In the genomic region with DNA sequence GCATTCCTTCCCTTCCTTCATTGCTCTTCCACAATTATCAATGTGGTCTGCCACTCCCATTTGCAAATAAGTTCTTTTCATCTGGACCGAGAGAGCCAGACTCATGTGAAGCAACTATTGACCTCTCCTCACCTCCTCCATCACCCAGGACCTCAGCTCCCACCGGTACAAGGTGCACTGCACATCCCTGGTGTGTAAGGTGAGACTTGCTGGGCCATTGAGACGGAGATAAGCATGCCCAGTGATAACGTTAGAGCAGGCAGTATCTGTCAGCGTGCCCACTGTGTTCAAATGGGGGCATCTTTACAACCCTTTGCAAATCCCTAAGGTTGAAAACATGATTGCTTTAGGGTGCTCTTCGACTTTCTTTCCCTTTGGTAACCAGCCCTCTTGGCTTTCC, we compare ENCODE assay signal across 30 cellular contexts.
"Had no signal": no experiment of that assay in that cellular context is flagged by ENCODE, and none has a peak within 500 bp of the region (broad histone marks: within the 10 kb centered on the region; RNA-seq: fewer than 3 reads in every experiment).

No MANE protein-coding gene starts in this region.

- H3K4me3 ChIP-seq: Peyer's patch, SJSA1 had no signal

- H3K36me3 ChIP-seq: Peyer's patch, SJSA1 had no signal

- H3K9me3 Mint-ChIP-seq: activated CD4-positive, alpha-beta T cell treated with anti-CD3 and anti-CD28 coated beads, Interleukin-2, amount 10 ng/mL, durations not matched to agents 7 days and 5 days; activated naive CD4-positive, alpha-beta T cell treated with anti-CD3 and anti-CD28 coated beads, Interleukin-2, amount 10 ng/mL, durations not matched to agents 7 days and 5 days; activated naive CD8-positive, alpha-beta T cell treated with anti-CD3 and anti-CD28 coated beads, Interleukin-2, amount 50 U/mL, for 24 hours; activated T-cell treated with anti-CD3 and anti-CD28 coated beads, Interleukin-2, amount 50 U/mL, for 24 hours; activated T-helper 2 cell treated with anti-CD3 and anti-CD28 coated beads, Interferon-gamma antibody, Interleukin-2, Interleukin-4, amounts not matched to agents 10 μg/mL and 5 μg/mL and 100 μg/mL, durations not matched to agents 14 hours and 24 hours and 36 hours; T-helper 1 cell treated with Interleukin-12 subunit alpha and Interleukin-12 subunit beta and Interleukin-4 antibody, amounts not matched to agents 30 μg/mL and 1 μg/mL, for 36 hours; T-helper 2 cell treated with Interferon-gamma antibody and Interleukin-4, amounts not matched to agents 5 μg/mL and 100 μg/mL, for 36 hours had no signal

- H3K4me1 ChIP-seq: Peyer's patch, SJSA1 had no signal

- H3K4me1 Mint-ChIP-seq: activated CD4-positive, alpha-beta T cell treated with anti-CD3 and anti-CD28 coated beads, Interleukin-2, amount 10 ng/mL, durations not matched to agents 7 days and 5 days; activated naive CD4-positive, alpha-beta T cell treated with anti-CD3 and anti-CD28 coated beads, Interleukin-2, amount 10 ng/mL, durations not matched to agents 7 days and 5 days; activated naive CD8-positive, alpha-beta T cell treated with anti-CD3 and anti-CD28 coated beads, Interleukin-2, amount 50 U/mL, for 24 hours had no signal

- H3K27ac ChIP-seq: KMS-11, Peyer's patch, SJSA1 had no signal

- H3K27ac Mint-ChIP-seq: activated CD4-positive, alpha-beta T cell treated with anti-CD3 and anti-CD28 coated beads, Interleukin-2, amount 10 ng/mL, durations not matched to agents 7 days and 5 days; activated CD8-positive, alpha-beta T cell treated with anti-CD3 and anti-CD28 coated beads, Interleukin-2, amount 10 ng/mL, durations not matched to agents 7 days and 5 days; activated naive CD4-positive, alpha-beta T cell treated with anti-CD3 and anti-CD28 coated beads, Interleukin-2, amount 10 ng/mL, durations not matched to agents 7 days and 5 days; activated naive CD8-positive, alpha-beta T cell; activated naive CD8-positive, alpha-beta T cell treated with anti-CD3 and anti-CD28 coated beads, Interleukin-2, amount 50 U/mL, for 24 hours; activated T-cell treated with anti-CD3 and anti-CD28 coated beads, Interleukin-2, amount 50 U/mL, for 24 hours; activated T-helper 2 cell treated with anti-CD3 and anti-CD28 coated beads, Interferon-gamma antibody, Interleukin-2, Interleukin-4, amounts not matched to agents 10 μg/mL and 5 μg/mL and 100 μg/mL, durations not matched to agents 14 hours and 24 hours and 36 hours; T-helper 1 cell treated with Interleukin-12 subunit alpha and Interleukin-12 subunit beta and Interleukin-4 antibody, amounts not matched to agents 30 μg/mL and 1 μg/mL, for 36 hours; T-helper 2 cell treated with Interferon-gamma antibody and Interleukin-4, amounts not matched to agents 5 μg/mL and 100 μg/mL, for 36 hours had no signal

- H3K4me3 Mint-ChIP-seq: activated CD4-positive, alpha-beta T cell treated with anti-CD3 and anti-CD28 coated beads, Interleukin-2, amount 10 ng/mL, durations not matched to agents 7 days and 5 days; activated CD8-positive, alpha-beta T cell treated with anti-CD3 and anti-CD28 coated beads, Interleukin-2, amount 10 ng/mL, durations not matched to agents 7 days and 5 days; activated naive CD4-positive, alpha-beta T cell treated with anti-CD3 and anti-CD28 coated beads, Interleukin-2, amount 10 ng/mL, durations not matched to agents 7 days and 5 days; activated naive CD8-positive, alpha-beta T cell; activated naive CD8-positive, alpha-beta T cell treated with anti-CD3 and anti-CD28 coated beads, Interleukin-2, amount 50 U/mL, for 24 hours; activated T-cell treated with anti-CD3 and anti-CD28 coated beads, Interleukin-2, amount 50 U/mL, for 24 hours; T-helper 1 cell treated with Interleukin-12 subunit alpha and Interleukin-12 subunit beta and Interleukin-4 antibody, amounts not matched to agents 30 μg/mL and 1 μg/mL, for 36 hours; T-helper 2 cell treated with Interferon-gamma antibody and Interleukin-4, amounts not matched to agents 5 μg/mL and 100 μg/mL, for 36 hours had no signal

- ATAC-seq: activated CD8-positive, alpha-beta T cell treated with anti-CD3 and anti-CD28 coated beads, Interleukin-2, amount 10 ng/mL, durations not matched to agents 7 days and 5 days; activated naive CD8-positive, alpha-beta T cell treated with anti-CD3 and anti-CD28 coated beads, Interleukin-2, amount 50 U/mL, for 24 hours; PC-3 had no signal

- H3K36me3 Mint-ChIP-seq: activated naive CD4-positive, alpha-beta T cell treated with anti-CD3 and anti-CD28 coated beads, Interleukin-2, amount 10 ng/mL, durations not matched to agents 7 days and 5 days; activated naive CD8-positive, alpha-beta T cell; brain had no signal

- H3K27me3 ChIP-seq: Peyer's patch, SJSA1 had no signal

- H3K27me3 Mint-ChIP-seq: activated CD4-positive, alpha-beta T cell treated with anti-CD3 and anti-CD28 coated beads, Interleukin-2, amount 10 ng/mL, durations not matched to agents 7 days and 5 days; activated naive CD4-positive, alpha-beta T cell treated with anti-CD3 and anti-CD28 coated beads, Interleukin-2, amount 10 ng/mL, durations not matched to agents 7 days and 5 days; activated naive CD8-positive, alpha-beta T cell; activated naive CD8-positive, alpha-beta T cell treated with anti-CD3 and anti-CD28 coated beads, Interleukin-2, amount 50 U/mL, for 24 hours; activated T-cell treated with anti-CD3 and anti-CD28 coated beads, Interleukin-2, amount 50 U/mL, for 24 hours had no signal

- DNase-seq: activated CD4-positive, alpha-beta T cell treated with anti-CD3 and anti-CD28 coated beads, Interleukin-2, amount 10 ng/mL, durations not matched to agents 7 days and 5 days; activated CD4-positive, alpha-beta T cell treated with anti-CD3 and anti-CD28 coated beads, Interleukin-2, amount 50 U/mL, for 48 hours; activated CD8-positive, alpha-beta T cell treated with anti-CD3 and anti-CD28 coated beads, Interleukin-2, amount 10 ng/mL, durations not matched to agents 7 days and 5 days; activated naive CD4-positive, alpha-beta T cell treated with anti-CD3 and anti-CD28 coated beads, Interleukin-2, amount 10 ng/mL, durations not matched to agents 7 days and 5 days; activated naive CD8-positive, alpha-beta T cell treated with anti-CD3 and anti-CD28 coated beads, Interleukin-2, amount 50 U/mL, for 24 hours; activated T-cell treated with anti-CD3 and anti-CD28 coated beads, Interleukin-2, amount 50 U/mL, for 24 hours; anterior cingulate cortex; caudate nucleus; MM.1S; MV-4-11; NCI-H1092; NCI-H1436 treated with DMSO at 0.1 percent for 48 hours; NCI-H1694 treated with DMSO at 0.1 percent for 48 hours; NCI-H2029; NCI-H345; NCI-H526; NCI-H748 treated with DMSO at 0.1 percent for 48 hours; NK-92 treated with Interleukin-12 subunit alpha and Interleukin-12 subunit beta, amount 100 ng/mL, for 24 hours; PC-3; RPMI8226; SHP77 treated with DMSO at 0.1 percent for 48 hours; SK-N-SH had no signal

- H3K9me3 ChIP-seq: Peyer's patch, SJSA1, SK-N-SH had no signal
